8 cellular contexts compared by ENCODE assay signal in the genomic region with DNA sequence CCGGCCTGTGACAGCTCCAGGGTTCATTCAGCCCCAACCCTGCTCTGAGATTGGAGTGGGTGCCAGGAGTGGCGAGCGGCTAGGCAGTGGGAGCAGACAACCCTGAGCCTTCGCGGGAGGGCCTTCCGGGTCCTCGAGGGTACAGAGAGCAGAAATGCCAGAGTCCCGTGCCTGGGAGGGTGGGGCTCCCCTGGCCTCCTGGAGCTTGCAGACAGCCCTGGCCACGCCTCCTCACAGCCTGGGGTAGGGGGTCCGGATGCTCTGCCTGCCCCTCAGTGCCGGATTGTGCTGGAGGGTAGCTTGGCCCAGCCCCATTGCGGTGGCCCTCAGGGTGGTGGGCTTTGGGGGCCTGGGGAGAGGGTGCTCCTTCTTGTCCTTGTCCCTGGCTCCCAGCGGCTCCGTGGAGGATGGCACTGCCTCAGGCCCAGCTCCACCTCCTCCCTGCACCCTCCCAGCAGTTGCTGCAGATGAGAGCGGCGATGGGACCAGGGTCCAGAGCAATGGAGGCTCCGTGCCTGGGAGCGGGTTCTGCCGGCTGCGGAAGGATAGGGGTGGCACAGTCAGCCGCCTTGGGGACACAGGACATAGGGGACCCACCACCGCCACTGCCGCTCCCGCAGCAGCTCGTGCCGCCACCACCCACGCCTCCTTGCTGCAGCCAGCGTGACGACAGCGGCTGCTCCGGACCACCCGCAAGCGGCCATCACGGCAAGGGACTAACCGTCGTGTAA. TPM values are rescaled to one million over a fixed set of nuclear protein-coding genes. Genes with fewer than 3 reads are reported as not detected.
A peak's percentile ranks its signal among the peaks of the same experiment; 100 is the strongest.
DNase-seq lines count a peak whose midpoint lies in the region; ATAC-seq, FAIRE-seq and TF ChIP-seq lines count a peak whose summit lies in the region.

No MANE protein-coding gene starts in this region.

- no peak for FAIRE-seq in GM12878 (lab: Jason Lieb, UNC)

- ATAC-seq in GM18909 (IDR thresholded peaks at IDR 0.05; ENCODE audit: poor library complexity, unreplicated experiment) (peak; percentile 65), HG03457 (IDR thresholded peaks at IDR 0.05; ENCODE audit: unreplicated experiment) (peak; percentile 72), GM12878 (peak; percentile 72), left lobe of liver (peak; percentile 37)

- H3K9me3 ChIP-seq in BLaER1 (no peaks in the 10 kb centered on the region), GM12878 (replicated peaks; ENCODE audit: control insufficient read depth, insufficient read depth, low read length) (no peaks in the 10 kb centered on the region), thyroid gland (no peaks in the 10 kb centered on the region)

- no peak for TF ChIP-seq EP300 in GM12878 (IDR thresholded peaks at IDR 0.05; ENCODE audit: borderline replicate concordance in 1 of 2, control insufficient read depth in 1 of 2, low read depth in 2 of 2, low read length in 2 of 2)

- H3K27me3 ChIP-seq in BLaER1: peaks cover 5% of the 10 kb centered on the region; the same call in 1 of the 2 replicates
- H3K27me3 ChIP-seq in GM12878 (replicated peaks in 1 of 2; ENCODE audit: control insufficient read depth in 2 of 2, insufficient read depth in 2 of 2, low read length in 1 of 2): peaks cover 0 to 2% of the 10 kb centered on the region in 2 experiments; a peak in 1 of 4 replicates
- no peaks in the 10 kb centered on the region for H3K27me3 ChIP-seq in thyroid gland

- H3K27ac ChIP-seq in BLaER1: no peak overlapping the region
- H3K27ac ChIP-seq in GM12878 (ENCODE audit: control insufficient read depth, insufficient read depth): no peak overlapping the region
- H3K27ac ChIP-seq in thyroid gland: no peak overlapping the region

- H3K9ac ChIP-seq in BLaER1 (no peak overlapping the region), GM12878 (ENCODE audit: control insufficient read depth, insufficient read depth, low read length) (peak overlapping the region; percentile 38; the same call in 1 of the 2 replicates)

- H4K20me1 ChIP-seq in BLaER1 (no peaks in the 10 kb centered on the region), GM12878 (ENCODE audit: control insufficient read depth, insufficient read depth) (no peaks in the 10 kb centered on the region)

- peak overlapping the region; percentile 83 for H2AFZ ChIP-seq in GM12878 (ENCODE audit: control insufficient read depth, low read depth, low read length)

- no TSS peak for BruUV-seq in GM12878 (replicated peaks; lab: Mats Ljungman, UMichigan)

- CTCF ChIA-PET in GM12878 (lab: Yijun Ruan, JAX): interaction anchor here (0.7 to 1.0 kb wide), 2 partner anchors 117 to 118 kb away, joined by 3 read pairs; no protein-coding TSS in a partner anchor

- H3K4me2 ChIP-seq in BLaER1 (peak overlapping the region; percentile 64), GM12878 (ENCODE audit: control insufficient read depth, insufficient read depth) (peak overlapping the region; percentile 83)

- RAD21 ChIA-PET in GM12878 (lab: Charles Lee; ENCODE audit: unreplicated experiment): no interaction called here

- WGBS in GM12878 (ENCODE audit: insufficient coverage, insufficient replicate concordance, low lambda C conversion rate, missing lambda C conversion rate): 13% methylated on average over 36 of the region's 36 CpGs
- WGBS in thyroid gland, 2 donors: 3 to 5% methylated on average over 20 to 28 of the region's 36 CpGs

- H3K79me2 ChIP-seq in GM12878 (ENCODE audit: control insufficient read depth, insufficient read depth, low read length): no peaks in the 10 kb centered on the region

- H3K36me3 ChIP-seq in BLaER1 (no peaks in the 10 kb centered on the region), GM12878 (ENCODE audit: control insufficient read depth in 2 of 2, insufficient read depth in 2 of 2, low read length in 1 of 2) (no peaks in the 10 kb centered on the region), thyroid gland (no peaks in the 10 kb centered on the region)

- in situ Hi-C loops in GM12878 (cut with MboI): loop anchor here (10.0 kb wide), 1 partner anchor 509 kb away; no protein-coding TSS in a partner anchor

- TF ChIP-seq RAD21 in GM12878 (IDR thresholded peaks at IDR 0.05; ENCODE audit: insufficient read depth, low read depth, low read length): no peak

- TF ChIP-seq POLR2A in GM12878 (IDR thresholded peaks at IDR 0.05; ENCODE audit: low read depth, low read length) (no peak), thyroid gland (IDR thresholded peaks at IDR 0.05) (no peak)

- POLR2A ChIA-PET in GM12878 (lab: Charles Lee): no interaction called here

- DNase-seq in GM12878 (ENCODE audit: low read depth, low spot score): no peak
- DNase-seq in left lobe of liver (ENCODE audit: low spot score): no peak
- peak; percentile 11 to 76 for DNase-seq in thyroid gland
- DNase-seq in SIG-M5 treated with dmso at 0.1 percent for 504 hours (lab: John Stamatoyannopoulos, UW; ENCODE audit: unreplicated experiment): no peak
- DNase-seq in NCI-H446 (lab: John Stamatoyannopoulos, UW): no peak

- intact Hi-C loops in GM12878 (cut with micrococcal nuclease; ENCODE audit: unreplicated experiment) (no loop called here), thyroid gland (cut with DNase I) (no loop called here)

- H3K4me3 ChIP-seq in BLaER1 (peak overlapping the region; percentile 45), GM12878 (peak overlapping the region; percentile 35; the same call in 1 of the 2 replicates), thyroid gland (replicated peaks in 1 of 3) (peak overlapping the region in 1 of 3 donors; percentile 26)

- TF ChIP-seq CTCF in GM12878 (IDR thresholded peaks at IDR 0.05 in 2 of 3, conservative IDR thresholded peaks at IDR 0.05 in 1 of 3; ENCODE audit: control insufficient read depth in 2 of 3, extremely low read depth in 1 of 3, insufficient read depth in 1 of 3, low read depth in 3 of 3, low read length in 3 of 3) (no peak), thyroid gland (IDR thresholded peaks at IDR 0.05) (no peak)

- SMC1A ChIA-PET in GM12878 (lab: Charles Lee; ENCODE audit: uncharacterized antibody, unreplicated experiment): interaction anchor here (1.4 to 3.4 kb wide), 3 partner anchors 10 to 117 kb away, joined by 3 to 13 read pairs (median 9); no protein-coding TSS in a partner anchor

- H3K4me1 ChIP-seq in BLaER1 (peaks cover 17% of the 10 kb centered on the region), GM12878 (ENCODE audit: control insufficient read depth, insufficient read depth, low read length) (peaks cover 7% of the 10 kb centered on the region; the same call in 1 of the 2 replicates), thyroid gland (peaks cover 5 to 6% of the 10 kb centered on the region in 2 donors)

RNA-seq across cellular contexts. Expression of gene OR10G7, which starts 34.9 kb away (rescaled TPM):
- total RNA-seq in GM12878 (2013; cell fraction: nucleolus; rRNA removed): not detected in 2 replicates
- not detected in 2 replicates for total RNA-seq in GM12878 (2014; rRNA removed)
- total RNA-seq in GM12878 (2014; rRNA removed; fragmentation: Illumina TruSeq; extraction: Trizol): not detected in 2 replicates
- not detected in 2 replicates for total RNA-seq in GM12878 (2021)
- not detected for polyA plus RNA-seq in GM12878 (2011; ENCODE audit: low read depth)
- not detected in 2 replicates for polyA plus RNA-seq in GM12878 (2011; rRNA removed)
- polyA plus RNA-seq in GM12878 (2011; cell fraction: cytosol; rRNA removed): not detected in 2 replicates
- polyA plus RNA-seq in GM12878 (2011; cell fraction: nucleus; rRNA removed): not detected in 2 replicates
- not detected in 2 replicates for polyA plus RNA-seq in GM12878 (2012)
- not detected in 2 replicates for polyA plus RNA-seq in GM12878 (2014; fragmentation: Illumina TruSeq; extraction: Trizol)
- polyA plus RNA-seq in GM12878 (2014; fragmentation: Nextera tagmentation; extraction: Ambion mirVana): not detected
- polyA plus RNA-seq in GM12878 (2014; rRNA removed): not detected in 2 replicates
- not detected for polyA plus RNA-seq in GM12878 (2016; fragmentation: Nextera tagmentation; extraction: Ambion mirVana)
- not detected in 2 replicates for polyA minus RNA-seq in GM12878 (2011; rRNA and poly(A)+ RNA removed)
- not detected in 2 replicates for polyA minus RNA-seq in GM12878 (2011; cell fraction: cytosol; rRNA and poly(A)+ RNA removed)
- polyA minus RNA-seq in GM12878 (2011; cell fraction: nucleus; rRNA and poly(A)+ RNA removed): not detected in 2 replicates
- total RNA-seq in left lobe of liver: not detected
- total RNA-seq in thyroid gland: not detected

RNA-seq across cellular contexts. Expression of gene VWA5A, which starts 39.2 kb away (rescaled TPM):
- 0.52 and 0.81 TPM in 2 replicates for total RNA-seq in GM12878 (2013; cell fraction: nucleolus; rRNA removed)
- total RNA-seq in GM12878 (2014; rRNA removed) (0.44 and 0.45 TPM in 2 replicates), GM12878 (2014; rRNA removed; fragmentation: Illumina TruSeq; extraction: Trizol) (0.54 and 0.78 TPM in 2 replicates), GM12878 (2021) (0.69 and 0.77 TPM in 2 replicates), left lobe of liver (3.4 TPM), thyroid gland (10 to 100 TPM; 19.5 to 23.5 (median 21.3) TPM)
- polyA plus RNA-seq in GM12878 (2011; ENCODE audit: low read depth): 0.98 TPM
- polyA plus RNA-seq in GM12878 (2011; rRNA removed) (1.0 TPM in 2 replicates), GM12878 (2014; fragmentation: Illumina TruSeq; extraction: Trizol) (0.78 and 1.3 TPM in 2 replicates), GM12878 (2014; fragmentation: Nextera tagmentation; extraction: Ambion mirVana) (1 to 10 TPM; 1.4 to 1.5 TPM), GM12878 (2014; rRNA removed) (0.86 and 0.96 TPM in 2 replicates), GM12878 (2016; fragmentation: Nextera tagmentation; extraction: Ambion mirVana) (1 to 10 TPM; 1.3 to 1.6 TPM)
- polyA plus RNA-seq in GM12878 (2011; cell fraction: cytosol; rRNA removed): 0.57 and 0.73 TPM in 2 replicates
- 1.5 and 1.9 TPM in 2 replicates for polyA plus RNA-seq in GM12878 (2011; cell fraction: nucleus; rRNA removed)
- 1.4 and 1.6 TPM in 2 replicates for polyA plus RNA-seq in GM12878 (2012)
- polyA minus RNA-seq in GM12878 (2011; rRNA and poly(A)+ RNA removed): 0.46 and 1.0 TPM in 2 replicates
- polyA minus RNA-seq in GM12878 (2011; cell fraction: cytosol; rRNA and poly(A)+ RNA removed): 1.5 and 1.7 TPM in 2 replicates
- polyA minus RNA-seq in GM12878 (2011; cell fraction: nucleus; rRNA and poly(A)+ RNA removed): 1.6 and 2.6 TPM in 2 replicates

RNA-seq across cellular contexts. Expression of gene OR10G8, which starts 49.4 kb away (rescaled TPM):
- total RNA-seq in GM12878 (2013; cell fraction: nucleolus; rRNA removed): not detected in 2 replicates
- total RNA-seq in GM12878 (2014; rRNA removed) (not detected in 2 replicates), GM12878 (2014; rRNA removed; fragmentation: Illumina TruSeq; extraction: Trizol) (not detected in 2 replicates), GM12878 (2021) (not detected in 2 replicates), left lobe of liver (not detected), thyroid gland (not detected)
- polyA plus RNA-seq in GM12878 (2011; ENCODE audit: low read depth): not detected
- polyA plus RNA-seq in GM12878 (2011; rRNA removed) (not detected in 2 replicates), GM12878 (2014; fragmentation: Illumina TruSeq; extraction: Trizol) (not detected in 2 replicates), GM12878 (2014; fragmentation: Nextera tagmentation; extraction: Ambion mirVana) (not detected), GM12878 (2014; rRNA removed) (not detected in 2 replicates), GM12878 (2016; fragmentation: Nextera tagmentation; extraction: Ambion mirVana) (not detected)
- polyA plus RNA-seq in GM12878 (2011; cell fraction: cytosol; rRNA removed): not detected in 2 replicates
- not detected in 2 replicates for polyA plus RNA-seq in GM12878 (2011; cell fraction: nucleus; rRNA removed)
- polyA plus RNA-seq in GM12878 (2012): not detected in 2 replicates
- not detected in 2 replicates for polyA minus RNA-seq in GM12878 (2011; rRNA and poly(A)+ RNA removed)
- polyA minus RNA-seq in GM12878 (2011; cell fraction: cytosol; rRNA and poly(A)+ RNA removed): not detected in 2 replicates
- not detected in 2 replicates for polyA minus RNA-seq in GM12878 (2011; cell fraction: nucleus; rRNA and poly(A)+ RNA removed)

RNA-seq across cellular contexts. Expression of gene OR10G9, which starts 53.2 kb away (rescaled TPM):
- total RNA-seq in GM12878 (2013; cell fraction: nucleolus; rRNA removed): not detected in 2 replicates
- total RNA-seq in GM12878 (2014; rRNA removed): not detected in 2 replicates
- total RNA-seq in GM12878 (2014; rRNA removed; fragmentation: Illumina TruSeq; extraction: Trizol): not detected in 2 replicates
- not detected in 2 replicates for total RNA-seq in GM12878 (2021)
- not detected for polyA plus RNA-seq in GM12878 (2011; ENCODE audit: low read depth)
- not detected in 2 replicates for polyA plus RNA-seq in GM12878 (2011; rRNA removed)
- polyA plus RNA-seq in GM12878 (2011; cell fraction: cytosol; rRNA removed): not detected in 2 replicates
- polyA plus RNA-seq in GM12878 (2011; cell fraction: nucleus; rRNA removed): not detected in 2 replicates
- not detected in 2 replicates for polyA plus RNA-seq in GM12878 (2012)
- not detected in 2 replicates for polyA plus RNA-seq in GM12878 (2014; fragmentation: Illumina TruSeq; extraction: Trizol)
- polyA plus RNA-seq in GM12878 (2014; fragmentation: Nextera tagmentation; extraction: Ambion mirVana): not detected
- polyA plus RNA-seq in GM12878 (2014; rRNA removed): not detected in 2 replicates
- polyA plus RNA-seq in GM12878 (2016; fragmentation: Nextera tagmentation; extraction: Ambion mirVana): not detected
- not detected in 2 replicates for polyA minus RNA-seq in GM12878 (2011; rRNA and poly(A)+ RNA removed)
- polyA minus RNA-seq in GM12878 (2011; cell fraction: cytosol; rRNA and poly(A)+ RNA removed): not detected in 2 replicates
- not detected in 2 replicates for polyA minus RNA-seq in GM12878 (2011; cell fraction: nucleus; rRNA and poly(A)+ RNA removed)
- not detected for total RNA-seq in left lobe of liver
- total RNA-seq in thyroid gland: not detected

Comparison
In these comparisons a context has a peak if more than half of its experiments do, and no peak if none do; other contexts are left out.
1. DNase-seq: peak in thyroid gland (2 of 2); none in GM12878 (single experiment), left lobe of liver (single experiment), SIG-M5 treated with dmso at 0.1 percent for 504 hours (single experiment) and NCI-H446 (0 of 2).
2. Peak in every context shown above with its lines, with median percentiles within 50 percentile points of each other: ATAC-seq.